Comparison of ENCODE assay signal across 28 cellular contexts in genomic region chr10:24906372-24906771, GRCh38.
"Had no signal": no experiment of that assay in that cellular context is flagged by ENCODE, and none has a peak within 500 bp of the region (broad histone marks: within the 10 kb centered on the region; RNA-seq: fewer than 3 reads in every experiment).

No MANE protein-coding gene starts in this region.

- H3K27ac ChIP-seq: colonic mucosa, coronary artery, dorsolateral prefrontal cortex, epithelial cell of prostate, esophagus muscularis mucosa, esophagus squamous epithelium, foreskin keratinocyte, gastrocnemius medialis, gastroesophageal sphincter, heart left ventricle, heart right ventricle had no signal

- H3K9me3 ChIP-seq: colonic mucosa, esophagus muscularis mucosa, esophagus squamous epithelium, gastrocnemius medialis, gastroesophageal sphincter, heart left ventricle, heart right ventricle had no signal

- H3K27ac Mint-ChIP-seq: endodermal cell had no signal

- H3K27me3 Mint-ChIP-seq: effector memory CD8-positive, alpha-beta T cell had no signal

- H3K36me3 ChIP-seq: colonic mucosa, esophagus muscularis mucosa, esophagus squamous epithelium, gastrocnemius medialis, gastroesophageal sphincter, heart left ventricle, heart right ventricle had no signal

- DNase-seq: colonic mucosa; cortex of kidney; dermis blood vessel endothelial cell; dorsolateral prefrontal cortex; effector CD4-positive, alpha-beta T cell; effector CD8-positive, alpha-beta T cell; effector memory CD4-positive, alpha-beta T cell; effector memory CD8-positive, alpha-beta T cell; endodermal cell; erythroblast; esophagus squamous epithelium; foreskin fibroblast; foreskin keratinocyte; foreskin melanocyte; gastrocnemius medialis; glutamatergic neuron; head of caudate nucleus; heart left ventricle; heart right ventricle had no signal

- ATAC-seq: effector memory CD8-positive, alpha-beta T cell; esophagus mucosa; foreskin keratinocyte; gastrocnemius medialis; gastroesophageal sphincter; heart left ventricle; heart right ventricle had no signal

- H3K4me3 ChIP-seq: colonic mucosa, coronary artery, dorsolateral prefrontal cortex, esophagus muscularis mucosa, esophagus squamous epithelium, gastrocnemius medialis, gastroesophageal sphincter, heart left ventricle, heart right ventricle had no signal

- FAIRE-seq: colon, endometrium, endothelial cell of umbilical vein, frontal cortex had no signal

- H3K9me3 Mint-ChIP-seq: effector memory CD8-positive, alpha-beta T cell had no signal

- H3K4me1 ChIP-seq: colonic mucosa had no signal

- H3K27me3 ChIP-seq: colonic mucosa, dorsolateral prefrontal cortex, esophagus muscularis mucosa, esophagus squamous epithelium, foreskin keratinocyte, gastrocnemius medialis, gastroesophageal sphincter, heart left ventricle, heart right ventricle had no signal

- H3K4me3 Mint-ChIP-seq: effector memory CD8-positive, alpha-beta T cell; endodermal cell had no signal
